Comparison of ENCODE assay signal across 8 cellular contexts in genomic region chr15:85331666-85332261, GRCh38. TPM values are rescaled to one million over a fixed set of nuclear protein-coding genes. Genes with fewer than 3 reads are reported as not detected.
DNase-seq lines count a peak whose midpoint lies in the region; ATAC-seq, FAIRE-seq and TF ChIP-seq lines count a peak whose summit lies in the region.

No MANE protein-coding gene starts in this region.

- peak overlapping the region; percentile 67 for H3K27ac Mint-ChIP-seq in dendritic cell treated with granulocyte-macrophage colony-stimulating factor and Interleukin-4, amounts not matched to agents 40 ng/mL and 50 ng/mL, for 4 days

- peak overlapping the region; percentile 56 for H4K8ac ChIP-seq in neuronal stem cell (ENCODE audit: low read depth, low read length)

- peak overlapping the region; percentile 76 for H3K18ac ChIP-seq in neuronal stem cell (ENCODE audit: low read length)

- peak overlapping the region; percentile 46 for H2BK15ac ChIP-seq in neuronal stem cell (ENCODE audit: low read length)

- H3K9me3 Mint-ChIP-seq in dendritic cell treated with granulocyte-macrophage colony-stimulating factor and Interleukin-4, amounts not matched to agents 40 ng/mL and 50 ng/mL, for 4 days, result no peaks in the 10 kb centered on the region

- H3K4me3 Mint-ChIP-seq in dendritic cell treated with granulocyte-macrophage colony-stimulating factor and Interleukin-4, amounts not matched to agents 40 ng/mL and 50 ng/mL, for 4 days, result no peak overlapping the region

- H3K4me1 ChIP-seq in DND-41 (ENCODE audit: insufficient read depth, low read length) (peaks cover 28% of the 10 kb centered on the region), neuronal stem cell (ENCODE audit: control insufficient read depth in 2 of 2, insufficient read depth in 1 of 2, low read depth in 1 of 2, low read length in 2 of 2) (peaks cover 5 to 8% of the 10 kb centered on the region in 2 donors)

- WGBS in neuronal stem cell (ENCODE audit: extremely low coverage in 2 of 2, insufficient read length in 2 of 2, insufficient replicate concordance in 1 of 2), 2 donors, result no CpG with 5 or more reads among the region's 8 CpGs

- H2AFZ ChIP-seq in DND-41 (ENCODE audit: low read depth, low read length), result peak overlapping the region; percentile 78
- H2AFZ ChIP-seq in neuronal stem cell (ENCODE audit: low read length), result peak overlapping the region; percentile 93

- H3K36me3 ChIP-seq in DND-41 (ENCODE audit: insufficient read depth, low read length) (no peaks in the 10 kb centered on the region), neuronal stem cell (replicated peaks in 1 of 2; ENCODE audit: control insufficient read depth in 2 of 2, insufficient read depth in 2 of 2, low read length in 2 of 2) (no peaks in the 10 kb centered on the region)

- no peak overlapping the region for H4K91ac ChIP-seq in neuronal stem cell (ENCODE audit: low read depth, low read length, poor library complexity)

- H3K4me3 ChIP-seq in DND-41 (ENCODE audit: low read depth in 1 of 2, low read length in 2 of 2) (peak overlapping the region in 1 of 2 experiments; percentile 53; a peak in 2 of 4 replicates), neuronal stem cell (ENCODE audit: low read length in 2 of 2) (no peak overlapping the region)

- H2BK12ac ChIP-seq in neuronal stem cell (ENCODE audit: low read length), result no peak overlapping the region

- DNase-seq in DND-41, result no peak
- DNase-seq in neuronal stem cell (ENCODE audit: low spot score), result no peak
- no peak for DNase-seq in frontal cortex (ENCODE audit: low spot score in 2 of 2)
- no peak for DNase-seq in kidney glomerular epithelial cell (lab: John Stamatoyannopoulos, UW)
- no peak for DNase-seq in NCI-H2196 (lab: John Stamatoyannopoulos, UW; ENCODE audit: unreplicated experiment)

- FAIRE-seq in frontal cortex (lab: Jason Lieb, UNC), result no peak

- TF ChIP-seq CTCF in DND-41 (IDR thresholded peaks at IDR 0.05; ENCODE audit: borderline replicate concordance, extremely low read depth, low read length, poor library complexity, severe bottlenecking), result no peak

- H3K27me3 ChIP-seq in DND-41 (ENCODE audit: insufficient read depth, low read length, poor library complexity), result no peaks in the 10 kb centered on the region
- H3K27me3 ChIP-seq in neuronal stem cell (ENCODE audit: control insufficient read depth in 3 of 3, insufficient read depth in 3 of 3, low read depth in 1 of 3, low read length in 3 of 3), result no peaks in the 10 kb centered on the region

- H3K36me3 Mint-ChIP-seq in dendritic cell treated with granulocyte-macrophage colony-stimulating factor and Interleukin-4, amounts not matched to agents 40 ng/mL and 50 ng/mL, for 4 days (ENCODE audit: low read depth), result no peaks in the 10 kb centered on the region

- H3K9me3 ChIP-seq in DND-41 (ENCODE audit: insufficient read depth, low read length, severe bottlenecking) (no peaks in the 10 kb centered on the region), neuronal stem cell (replicated peaks in 1 of 2; ENCODE audit: control insufficient read depth in 2 of 2, insufficient read depth in 1 of 2, low read depth in 1 of 2, low read length in 2 of 2) (no peaks in the 10 kb centered on the region)

- H3K4me1 Mint-ChIP-seq in dendritic cell treated with granulocyte-macrophage colony-stimulating factor and Interleukin-4, amounts not matched to agents 40 ng/mL and 50 ng/mL, for 4 days (ENCODE audit: low read depth), result peaks cover 32% of the 10 kb centered on the region

- H2AK5ac ChIP-seq in neuronal stem cell (ENCODE audit: low read depth, low read length), result peak overlapping the region; percentile 5

- H3K14ac ChIP-seq in neuronal stem cell (ENCODE audit: low read length), result no peak overlapping the region

- no peaks in the 10 kb centered on the region for H3K79me2 ChIP-seq in DND-41 (ENCODE audit: insufficient read depth, low read length)

- intact Hi-C loops in dendritic cell treated with granulocyte-macrophage colony-stimulating factor and Interleukin-4, amounts not matched to agents 40 ng/mL and 50 ng/mL, for 4 days (cut with micrococcal nuclease), result loop anchor here (5.0 kb wide), 1 partner anchor 51 kb away; the partner anchor contains the start of gene AKAP13

- no peaks in the 10 kb centered on the region for H3K79me1 ChIP-seq in neuronal stem cell (ENCODE audit: low read depth, low read length)

- H2BK5ac ChIP-seq in neuronal stem cell (ENCODE audit: low read length), result no peak overlapping the region

- peak overlapping the region; percentile 40 for H3K9ac ChIP-seq in DND-41 (ENCODE audit: low read depth, low read length)
- H3K9ac ChIP-seq in neuronal stem cell (ENCODE audit: low read depth, low read length, poor library complexity), result no peak overlapping the region

- H3K27ac ChIP-seq in DND-41 (ENCODE audit: low read length) (peak overlapping the region; percentile 66), neuronal stem cell (replicated peaks; ENCODE audit: low read length) (no peak overlapping the region)

- H4K20me1 ChIP-seq in DND-41 (ENCODE audit: insufficient read depth, low read length), result no peaks in the 10 kb centered on the region

- ATAC-seq in DND-41 (ENCODE audit: insufficient read depth, low read depth) (no peak), HG03196 (IDR thresholded peaks at IDR 0.05; ENCODE audit: unreplicated experiment) (peak; percentile 2), HG03565 (IDR thresholded peaks at IDR 0.05; ENCODE audit: unreplicated experiment) (no peak)

- no peak overlapping the region for H3K4ac ChIP-seq in neuronal stem cell (ENCODE audit: low read length)

- peak overlapping the region; percentile 67 for H3K4me2 ChIP-seq in DND-41 (ENCODE audit: insufficient read depth, low read length)
- H3K4me2 ChIP-seq in neuronal stem cell (ENCODE audit: insufficient read depth, low read length, poor library complexity, severe bottlenecking), result no peak overlapping the region

- no peaks in the 10 kb centered on the region for H3K27me3 Mint-ChIP-seq in dendritic cell treated with granulocyte-macrophage colony-stimulating factor and Interleukin-4, amounts not matched to agents 40 ng/mL and 50 ng/mL, for 4 days

- no peak overlapping the region for H3K23ac ChIP-seq in neuronal stem cell (ENCODE audit: low read depth, low read length, poor library complexity)

- no peak overlapping the region for H2BK120ac ChIP-seq in neuronal stem cell (ENCODE audit: low read depth, low read length)

RNA-seq across cellular contexts. Expression of gene AKAP13, which starts 48.6 kb away (rescaled TPM):
- 13.1 TPM for polyA plus RNA-seq in neuronal stem cell (2013, experiment 1 of 2)
- polyA plus RNA-seq in neuronal stem cell (2013, experiment 2 of 2), result 13.0 TPM
- 67.3 TPM for total RNA-seq in frontal cortex
